ENCODE assay signal across 8 cellular contexts in genomic region chr17:410674-411401, GRCh38. TPM values are rescaled to one million over a fixed set of nuclear protein-coding genes. Genes with fewer than 3 reads are reported as not detected.
A peak's percentile ranks its signal among the peaks of the same experiment; 100 is the strongest.
DNase-seq lines count a peak whose midpoint lies in the region; ATAC-seq and TF ChIP-seq lines count a peak whose summit lies in the region.

No MANE protein-coding gene starts in this region.

- H3K9me2 ChIP-seq in PC-9 (ENCODE audit: insufficient read depth): no peaks in the 10 kb centered on the region

- H3K4me3 ChIP-seq in PC-9: peak overlapping the region; percentile 97
- peak overlapping the region; percentile 61 to 92 (median 83) for H3K4me3 ChIP-seq in heart right ventricle
- peak overlapping the region; percentile 64 to 98 (median 85) for H3K4me3 ChIP-seq in sigmoid colon

- H3F3A ChIP-seq in PC-9 (ENCODE audit: insufficient read depth, low read depth): no peaks in the 10 kb centered on the region

- CTCF ChIA-PET in PC-9 (lab: Charles Lee): interaction anchor here (1.8 to 3.1 kb wide), 5 partner anchors 285 to 586 kb away, joined by 7 to 29 read pairs (median 13); partner anchors contain the start of gene TIMM22

- no peaks in the 10 kb centered on the region for H3K36me3 ChIP-seq in PC-9 (ENCODE audit: low read depth)
- peaks cover 0 to 8% (median 0%) of the 10 kb centered on the region in 9 donors for H3K36me3 ChIP-seq in heart right ventricle
- peaks cover 0 to 11% (median 0%) of the 10 kb centered on the region in 4 donors for H3K36me3 ChIP-seq in sigmoid colon

- ATAC-seq in activated naive CD4-positive, alpha-beta T cell treated with anti-CD3 and anti-CD28 coated beads, Interleukin-2, amount 50 U/mL, for 72 hours: peak; percentile 39 to 78
- peak in 6 of 8 donors; percentile 1 to 38 (median 3) for ATAC-seq in heart right ventricle

- H4K20me1 ChIP-seq in PC-9 (ENCODE audit: insufficient read depth): no peaks in the 10 kb centered on the region

- no peak for TF ChIP-seq EP300 in sigmoid colon (IDR thresholded peaks at IDR 0.05)

- TF ChIP-seq POLR2A in sigmoid colon (IDR thresholded peaks at IDR 0.05): no peak

- H3K36me3 Mint-ChIP-seq in activated naive CD4-positive, alpha-beta T cell treated with anti-CD3 and anti-CD28 coated beads, Interleukin-2, amount 50 U/mL, for 72 hours: peaks cover 28 to 46% of the 10 kb centered on the region in 2 donors

- WGBS in heart right ventricle, 2 donors: 18 to 23% methylated on average over 20 of the region's 20 CpGs
- WGBS in sigmoid colon, 2 donors: 9 to 15% methylated on average over 20 of the region's 20 CpGs

- peak overlapping the region; percentile 99 for H2AFZ ChIP-seq in PC-9

- H3K4me1 ChIP-seq in PC-9 (replicated peaks; ENCODE audit: insufficient read depth): peaks cover 11% of the 10 kb centered on the region
- peaks cover 4 to 34% (median 23%) of the 10 kb centered on the region in 9 donors for H3K4me1 ChIP-seq in heart right ventricle
- peaks cover 0 to 25% (median 20%) of the 10 kb centered on the region in 4 donors for H3K4me1 ChIP-seq in sigmoid colon

- H3K9me3 ChIP-seq in PC-9 (ENCODE audit: insufficient read depth, low read depth) (no peaks in the 10 kb centered on the region), heart right ventricle (no peaks in the 10 kb centered on the region), sigmoid colon (no peaks in the 10 kb centered on the region)

- H3K27ac Mint-ChIP-seq in activated naive CD4-positive, alpha-beta T cell treated with anti-CD3 and anti-CD28 coated beads, Interleukin-2, amount 50 U/mL, for 72 hours: peak overlapping the region; percentile 92 to 98

- intact Hi-C loops in PC-9 (cut with micrococcal nuclease; ENCODE audit: unreplicated experiment) (loop anchor here (1.0 kb wide), 1 partner anchor 585 kb away; no protein-coding TSS in a partner anchor), heart right ventricle (cut with DNase I) (loop anchor here in 8 of 10 donors (2.0 to 5.0 kb wide), 5 partner anchors 286 to 586 kb away; partner anchors contain the start of gene TIMM22 (in 1 of the 8)), sigmoid colon (cut with DNase I) (loop anchor here (2.0 to 5.0 kb wide), 3 partner anchors 222 to 586 kb away; partner anchors contain the start of gene TIMM22)

- no peaks in the 10 kb centered on the region for H3K9me3 Mint-ChIP-seq in activated naive CD4-positive, alpha-beta T cell treated with anti-CD3 and anti-CD28 coated beads, Interleukin-2, amount 50 U/mL, for 72 hours

- TF ChIP-seq CTCF in PC-9 (conservative IDR thresholded peaks at IDR 0.05) (no peak), heart right ventricle (IDR thresholded peaks at IDR 0.05) (peak in 1 of 9 donors; percentile 12), sigmoid colon (IDR thresholded peaks at IDR 0.05) (no peak)

- POLR2A ChIA-PET in PC-9 (lab: Charles Lee; ENCODE audit: unreplicated experiment): interaction anchor here (0.7 kb wide), 1 partner anchor 121 kb away, joined by 3 read pairs; no protein-coding TSS in a partner anchor

- no peaks in the 10 kb centered on the region for H3K27me3 ChIP-seq in PC-9 (ENCODE audit: insufficient read depth, low read depth)
- no peaks in the 10 kb centered on the region for H3K27me3 ChIP-seq in heart right ventricle
- no peaks in the 10 kb centered on the region for H3K27me3 ChIP-seq in sigmoid colon

- H3K27ac ChIP-seq in PC-9: no peak overlapping the region
- peak overlapping the region; percentile 34 to 94 (median 68) for H3K27ac ChIP-seq in heart right ventricle
- H3K27ac ChIP-seq in sigmoid colon: peak overlapping the region; percentile 59 to 87 (median 74)

- peaks cover 9% of the 10 kb centered on the region for H3K79me2 ChIP-seq in PC-9 (ENCODE audit: low read depth)

- peak overlapping the region; percentile 97 for H3K4me2 ChIP-seq in PC-9

- DNase-seq in activated T-cell treated with anti-CD3 and anti-CD28 coated beads, Interleukin-2, amount 50 U/mL, for 1 hour: peak; percentile 71
- DNase-seq in activated T-cell treated with anti-CD3 and anti-CD28 coated beads for 4 hours: no peak
- peak in 1 of 2 experiments; percentile 17 for DNase-seq in PC-9
- peak in 1 of 2 donors; percentile 53 for DNase-seq in activated naive CD4-positive, alpha-beta T cell treated with anti-CD3 and anti-CD28 coated beads, Interleukin-2, amount 50 U/mL, for 72 hours (ENCODE audit: low spot score in 2 of 2)
- no peak for DNase-seq in heart right ventricle
- DNase-seq in sigmoid colon: no peak
- no peak for DNase-seq in cortex of kidney (lab: John Stamatoyannopoulos, UW)
- DNase-seq in HCEC 1CT: no peak

- BruUV-seq in PC-9 (replicated peaks; lab: Mats Ljungman, UMichigan): TSS peak; percentile 65

RNA-seq across cellular contexts. Expression of gene RFLNB, which starts 34.9 kb away (rescaled TPM):
- 0.81 and 1.1 TPM in 2 replicates for total RNA-seq in PC-9 (2021)
- total RNA-seq in activated naive CD4-positive, alpha-beta T cell treated with anti-CD3 and anti-CD28 coated beads, Interleukin-2, amount 50 U/mL, for 72 hours: 10 to 100 TPM; 42.3 to 71.5 TPM
- total RNA-seq in heart right ventricle: 10 to 100 TPM in 8 of 10 donors, 1 to 10 TPM in 2; 7.0 to 29.1 (median 12.0) TPM
- 10 to 100 TPM; 12.6 to 14.9 TPM for polyA plus RNA-seq in heart right ventricle
- 10 to 100 TPM; 17.1 to 32.7 (median 26.7) TPM for total RNA-seq in sigmoid colon
- 10 to 100 TPM in 2 of 3 donors, 1 to 10 TPM in 1; 6.4 to 28.2 (median 12.5) TPM for polyA plus RNA-seq in sigmoid colon

RNA-seq across cellular contexts. Expression of gene RPH3AL, which starts 58.2 kb away (rescaled TPM):
- total RNA-seq in PC-9 (2021): 26.0 and 29.4 TPM in 2 replicates
- 1 to 10 TPM; 2.0 to 3.8 TPM for total RNA-seq in activated naive CD4-positive, alpha-beta T cell treated with anti-CD3 and anti-CD28 coated beads, Interleukin-2, amount 50 U/mL, for 72 hours
- 10 to 100 TPM in 1 of 10 donors, 1 to 10 TPM in 9; 3.6 to 11.1 (median 6.2) TPM for total RNA-seq in heart right ventricle
- 1 to 10 TPM; 4.5 to 6.4 TPM for polyA plus RNA-seq in heart right ventricle
- total RNA-seq in sigmoid colon: 10 to 100 TPM in 1 of 4 donors, 1 to 10 TPM in 3; 1.8 to 12.7 (median 3.1) TPM
- polyA plus RNA-seq in sigmoid colon: 10 to 100 TPM; 14.2 to 23.1 (median 15.0) TPM
